ENCODE assay signal across 24 cellular contexts in genomic region chr1:24825174-24825573, GRCh38.
"Had no signal": no experiment of that assay in that cellular context is flagged by ENCODE, and none has a peak within 500 bp of the region (broad histone marks: within the 10 kb centered on the region; RNA-seq: fewer than 3 reads in every experiment).

No MANE protein-coding gene starts in this region.

- H3K27me3 ChIP-seq: gastroesophageal sphincter, hepatocyte, testis had no signal

- H3K27ac ChIP-seq: hepatocyte, testis had no signal

- H3K4me3 ChIP-seq: coronary artery, gastroesophageal sphincter, hepatocyte, left ventricle myocardium inferior, testis had no signal

- FAIRE-seq: bronchial epithelial cell, endothelial cell of umbilical vein, urothelium cell line had no signal

- H3K27me3 Mint-ChIP-seq: activated B cell treated with CpG ODN at 0.5 μM for 24 hours had no signal

- H2AFZ ChIP-seq: hepatocyte had no signal

- ATAC-seq: activated naive CD4-positive, alpha-beta T cell treated with anti-CD3 and anti-CD28 coated beads, Interleukin-2, amount 50 U/mL, for 72 hours; activated T-cell treated with anti-CD3 and anti-CD28 coated beads, Interleukin-2, amount 50 U/mL, for 72 hours; gastroesophageal sphincter; naive thymus-derived CD8-positive, alpha-beta T cell; right cardiac atrium had no signal

- H3K4me3 Mint-ChIP-seq: activated B cell treated with CpG ODN at 0.5 μM for 24 hours; activated T-cell treated with anti-CD3 and anti-CD28 coated beads, Interleukin-2, amount 50 U/mL, for 72 hours; naive thymus-derived CD8-positive, alpha-beta T cell; T-helper 2 cell treated with Interferon-gamma antibody and Interleukin-4, amounts not matched to agents 5 μg/mL and 100 μg/mL, for 36 hours had no signal

- DNase-seq: activated B cell treated with CpG ODN at 0.5 μM for 24 hours; activated CD4-positive, alpha-beta T cell treated with anti-CD3 and anti-CD28 coated beads, Interleukin-2, amount 50 U/mL, for 4 hours; activated naive CD4-positive, alpha-beta T cell; activated T-cell treated with anti-CD3 and anti-CD28 coated beads for 4 hours; activated T-cell treated with anti-CD3 and anti-CD28 coated beads, Interleukin-2, amount 50 U/mL, for 72 hours; cerebellar nuclear complex; islet precursor cell; left ventricle myocardium inferior; midbrain; naive thymus-derived CD8-positive, alpha-beta T cell; right cardiac atrium; stimulated activated CD4-positive, alpha-beta T cell treated with anti-CD3 and anti-CD28 coated beads, Interleukin-15, amount 100 ng/mL, for 24 hours; stimulated activated CD4-positive, alpha-beta T cell treated with anti-CD3 and anti-CD28 coated beads, Interleukin-2, amount 100 ng/mL, for 24 hours; stimulated activated naive CD4-positive, alpha-beta T cell; testis; trophoblast cell had no signal

- H3K4me2 ChIP-seq: hepatocyte had no signal

- H3K27ac Mint-ChIP-seq: activated B cell treated with CpG ODN at 0.5 μM for 24 hours; activated naive CD4-positive, alpha-beta T cell treated with anti-CD3 and anti-CD28 coated beads, Interleukin-2, amount 50 U/mL, for 72 hours; activated T-cell treated with anti-CD3 and anti-CD28 coated beads, Interleukin-2, amount 50 U/mL, for 72 hours; naive thymus-derived CD8-positive, alpha-beta T cell; T-helper 2 cell treated with Interferon-gamma antibody and Interleukin-4, amounts not matched to agents 5 μg/mL and 100 μg/mL, for 36 hours had no signal

- H3K36me3 Mint-ChIP-seq: activated naive CD4-positive, alpha-beta T cell treated with anti-CD3 and anti-CD28 coated beads, Interleukin-2, amount 50 U/mL, for 72 hours; naive thymus-derived CD8-positive, alpha-beta T cell had no signal

- H3K9me3 Mint-ChIP-seq: activated B cell treated with CpG ODN at 0.5 μM for 24 hours; activated naive CD4-positive, alpha-beta T cell treated with anti-CD3 and anti-CD28 coated beads, Interleukin-2, amount 50 U/mL, for 72 hours; activated T-cell treated with anti-CD3 and anti-CD28 coated beads, Interleukin-2, amount 50 U/mL, for 72 hours; naive thymus-derived CD8-positive, alpha-beta T cell; T-helper 2 cell treated with Interferon-gamma antibody and Interleukin-4, amounts not matched to agents 5 μg/mL and 100 μg/mL, for 36 hours had no signal

- H3K9me3 ChIP-seq: gastroesophageal sphincter, left ventricle myocardium inferior, testis had no signal
